In the genomic region with DNA sequence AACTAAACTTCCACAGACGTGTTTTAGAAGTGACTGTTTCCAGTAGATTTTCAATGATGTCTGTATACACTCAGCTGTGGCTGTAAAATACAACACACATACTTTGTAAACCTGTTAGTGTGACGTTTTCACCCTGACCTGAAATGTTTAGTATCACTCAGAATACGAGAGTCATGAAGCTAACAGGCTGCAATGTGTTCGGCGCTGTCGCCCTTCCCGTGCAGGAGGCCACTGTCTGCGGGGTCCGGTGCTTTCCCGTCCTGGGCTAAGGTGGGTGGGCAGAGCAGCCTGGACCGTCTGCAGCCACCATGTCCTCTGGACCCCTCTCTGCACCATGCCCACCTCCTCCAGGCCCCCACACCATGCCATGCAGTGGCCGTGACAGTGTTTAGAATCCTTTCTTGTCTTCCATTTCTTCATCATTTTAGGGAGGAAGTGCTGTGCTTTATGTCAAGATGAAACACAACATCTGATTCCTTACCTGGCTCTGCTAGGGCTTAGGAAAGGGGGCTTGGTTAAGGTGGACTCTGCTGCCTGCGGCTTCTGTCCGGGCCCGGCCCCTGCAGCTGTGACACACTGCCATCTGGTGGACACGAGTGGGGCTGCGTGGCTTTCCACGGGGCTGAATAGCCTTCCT, we compare ENCODE assay signal across 8 cellular contexts. TPM values are rescaled to one million over a fixed set of nuclear protein-coding genes. Genes with fewer than 3 reads are reported as not detected.
A peak's percentile ranks its signal among the peaks of the same experiment; 100 is the strongest.
DNase-seq lines count a peak whose midpoint lies in the region; ATAC-seq and TF ChIP-seq lines count a peak whose summit lies in the region.

No MANE protein-coding gene starts in this region.

- H3K4me1 Mint-ChIP-seq in naive thymus-derived CD4-positive, alpha-beta T cell: peaks cover 30 to 55% (median 46%) of the 10 kb centered on the region in 7 donors
- H3K4me1 Mint-ChIP-seq in stimulated activated effector memory CD8-positive, alpha-beta T cell treated with anti-CD3 and anti-CD28 coated beads, Interleukin-12 subunit alpha, Interleukin-12 subunit beta, amount 100 ng/mL, for 72 hours: peaks cover 47% of the 10 kb centered on the region

- peak; percentile 83 for ATAC-seq in naive thymus-derived CD4-positive, alpha-beta T cell
- ATAC-seq in stimulated activated effector memory CD8-positive, alpha-beta T cell treated with anti-CD3 and anti-CD28 coated beads, Interleukin-12 subunit alpha, Interleukin-12 subunit beta, amount 100 ng/mL, for 72 hours: peak; percentile 83

- no peak overlapping the region for H3K27ac ChIP-seq in HEK293 (ENCODE audit: extremely low read depth, low read depth, low read length)
- peak overlapping the region; percentile 44 for H3K27ac ChIP-seq in naive thymus-derived CD4-positive, alpha-beta T cell (ENCODE audit: low read depth, low read length)

- peaks cover 6% of the 10 kb centered on the region; the same call in 1 of the 2 replicates for H3K4me1 ChIP-seq in HEK293 (ENCODE audit: control insufficient read depth, insufficient read depth, low read length)
- peaks cover 4 to 8% of the 10 kb centered on the region in 2 donors for H3K4me1 ChIP-seq in naive thymus-derived CD4-positive, alpha-beta T cell (ENCODE audit: control insufficient read depth in 2 of 2, insufficient read depth in 2 of 2, low read length in 2 of 2)

- in situ Hi-C loops in Caki2 (cut with HindIII; ENCODE audit: low pct_unique_long_range_greater_than_20kb, low sequenced_read_pairs): no loop called here

- peaks cover 0 to 15% of the 10 kb centered on the region in 2 experiments; a peak in 1 of 3 replicates for H3K36me3 ChIP-seq in HEK293 (ENCODE audit: control insufficient read depth in 2 of 2, insufficient read depth in 1 of 2, low read length in 2 of 2)
- H3K36me3 ChIP-seq in naive thymus-derived CD4-positive, alpha-beta T cell (ENCODE audit: control insufficient read depth in 2 of 3, insufficient read depth in 3 of 3, low read length in 3 of 3): peaks cover 4 to 24% (median 6%) of the 10 kb centered on the region in 3 experiments

- DNase-seq in Caki2 (ENCODE audit: low read depth) (peak; percentile 25), NOMO-1 treated with DMSO at 0.1 percent for 48 hours (lab: John Stamatoyannopoulos, UW; ENCODE audit: unreplicated experiment) (peak; percentile 32), activated T-cell treated with anti-CD3 and anti-CD28 coated beads for 24 hours (ENCODE audit: low read depth) (peak; percentile 65), epidermal melanocyte (ENCODE audit: insufficient read length, low spot score) (peak; percentile 89), GF-D8 (lab: John Stamatoyannopoulos, UW) (no peak)
- peak; percentile 61 to 84 (median 74) for DNase-seq in naive thymus-derived CD4-positive, alpha-beta T cell
- peak; percentile 76 to 87 for DNase-seq in stimulated activated effector memory CD8-positive, alpha-beta T cell treated with anti-CD3 and anti-CD28 coated beads, Interleukin-12 subunit alpha, Interleukin-12 subunit beta, amount 100 ng/mL, for 72 hours (ENCODE audit: low spot score in 2 of 2)

- H3K27me3 ChIP-seq in naive thymus-derived CD4-positive, alpha-beta T cell (ENCODE audit: control insufficient read depth in 2 of 2, insufficient read depth in 2 of 2, low read length in 2 of 2): no peaks in the 10 kb centered on the region

- H3K4me3 ChIP-seq in HEK293 (ENCODE audit: low read depth, low read length): no peak overlapping the region
- H3K4me3 ChIP-seq in naive thymus-derived CD4-positive, alpha-beta T cell (ENCODE audit: low read length): no peak overlapping the region

- no peaks in the 10 kb centered on the region for H3K9me3 ChIP-seq in HEK293 (ENCODE audit: control insufficient read depth, insufficient read depth, low read depth, low read length)
- no peaks in the 10 kb centered on the region for H3K9me3 ChIP-seq in naive thymus-derived CD4-positive, alpha-beta T cell (ENCODE audit: control insufficient read depth in 2 of 3, low read length in 3 of 3)

- TF ChIP-seq CTCF in HEK293 (tag by site-specific recombination; IDR thresholded peaks at IDR 0.05): peak; percentile 83

- H3K27ac Mint-ChIP-seq in naive thymus-derived CD4-positive, alpha-beta T cell: peak overlapping the region; percentile 79 to 94 (median 86)
- peak overlapping the region; percentile 81 for H3K27ac Mint-ChIP-seq in stimulated activated effector memory CD8-positive, alpha-beta T cell treated with anti-CD3 and anti-CD28 coated beads, Interleukin-12 subunit alpha, Interleukin-12 subunit beta, amount 100 ng/mL, for 72 hours

- H3K27me3 Mint-ChIP-seq in naive thymus-derived CD4-positive, alpha-beta T cell: no peaks in the 10 kb centered on the region

- no peaks in the 10 kb centered on the region for H3K9me3 Mint-ChIP-seq in naive thymus-derived CD4-positive, alpha-beta T cell
- H3K9me3 Mint-ChIP-seq in stimulated activated effector memory CD8-positive, alpha-beta T cell treated with anti-CD3 and anti-CD28 coated beads, Interleukin-12 subunit alpha, Interleukin-12 subunit beta, amount 100 ng/mL, for 72 hours: no peaks in the 10 kb centered on the region

- POLR2A ChIA-PET in HEK293 (lab: Yijun Ruan, JAX): no interaction called here
- POLR2A ChIA-PET in naive thymus-derived CD4-positive, alpha-beta T cell (lab: Charles Lee): interaction anchor here (0.9 to 4.4 kb wide), 3 partner anchors 32 to 72 kb away, joined by 3 to 32 read pairs (median 5); no protein-coding TSS in a partner anchor

- H3K36me3 Mint-ChIP-seq in naive thymus-derived CD4-positive, alpha-beta T cell: peaks cover 8 to 24% (median 9%) of the 10 kb centered on the region in 5 donors
- H3K36me3 Mint-ChIP-seq in stimulated activated effector memory CD8-positive, alpha-beta T cell treated with anti-CD3 and anti-CD28 coated beads, Interleukin-12 subunit alpha, Interleukin-12 subunit beta, amount 100 ng/mL, for 72 hours: peaks cover 95% of the 10 kb centered on the region

- CTCF ChIA-PET in HEK293 (lab: Yijun Ruan, JAX): interaction anchor here (0.5 to 7.0 kb wide), 55 partner anchors 10 to 1209 kb away, joined by 3 to 110 read pairs (median 4); partner anchors contain the start of gene RAB17
- CTCF ChIA-PET in naive thymus-derived CD4-positive, alpha-beta T cell (lab: Charles Lee): interaction anchor here (0.6 to 6.2 kb wide), 37 partner anchors 8 to 1774 kb away, joined by 3 to 181 read pairs (median 4); no protein-coding TSS in a partner anchor

- H3K4me3 Mint-ChIP-seq in naive thymus-derived CD4-positive, alpha-beta T cell: peak overlapping the region in 1 of 10 donors; percentile 14
- H3K4me3 Mint-ChIP-seq in stimulated activated effector memory CD8-positive, alpha-beta T cell treated with anti-CD3 and anti-CD28 coated beads, Interleukin-12 subunit alpha, Interleukin-12 subunit beta, amount 100 ng/mL, for 72 hours: no peak overlapping the region

- intact Hi-C loops in naive thymus-derived CD4-positive, alpha-beta T cell (cut with micrococcal nuclease): loop anchor here (1.0 to 10.0 kb wide), 9 partner anchors 48 to 518 kb away; no protein-coding TSS in a partner anchor

TF ChIP-seq in HEK293, 187 proteins besides CTCF, POLR2A, EP300 and RAD21:
- TF ChIP-seq ZNF654 (tag by site-specific recombination; IDR thresholded peaks at IDR 0.05; ENCODE audit: low read depth) (peak; percentile 64), ZNF639 (tag by site-specific recombination; IDR thresholded peaks at IDR 0.05) (no peak), ZSCAN30 (tag by site-specific recombination; IDR thresholded peaks at IDR 0.05) (0 out of 2 replicates have a peak, but pooled peaks have one; percentile 13), ZNF132 (tag by site-specific recombination; IDR thresholded peaks at IDR 0.05; ENCODE audit: borderline replicate concordance) (no peak), ZNF2 (tag by site-specific recombination; IDR thresholded peaks at IDR 0.05) (0 out of 2 replicates have a peak, but pooled peaks have one; percentile 37), ZFP69B (tag by site-specific recombination; IDR thresholded peaks at IDR 0.05) (no peak), SCRT2 (tag by site-specific recombination; IDR thresholded peaks at IDR 0.05) (no peak)
- TF ChIP-seq, protein P1, sequence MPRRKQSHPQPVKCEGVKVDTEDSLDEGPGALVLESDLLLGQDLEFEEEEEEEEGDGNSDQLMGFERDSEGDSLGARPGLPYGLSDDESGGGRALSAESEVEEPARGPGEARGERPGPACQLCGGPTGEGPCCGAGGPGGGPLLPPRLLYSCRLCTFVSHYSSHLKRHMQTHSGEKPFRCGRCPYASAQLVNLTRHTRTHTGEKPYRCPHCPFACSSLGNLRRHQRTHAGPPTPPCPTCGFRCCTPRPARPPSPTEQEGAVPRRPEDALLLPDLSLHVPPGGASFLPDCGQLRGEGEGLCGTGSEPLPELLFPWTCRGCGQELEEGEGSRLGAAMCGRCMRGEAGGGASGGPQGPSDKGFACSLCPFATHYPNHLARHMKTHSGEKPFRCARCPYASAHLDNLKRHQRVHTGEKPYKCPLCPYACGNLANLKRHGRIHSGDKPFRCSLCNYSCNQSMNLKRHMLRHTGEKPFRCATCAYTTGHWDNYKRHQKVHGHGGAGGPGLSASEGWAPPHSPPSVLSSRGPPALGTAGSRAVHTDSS (tag by site-specific recombination; IDR thresholded peaks at IDR 0.05): no peak
TF ChIP-seq in HEK293: peak in this region for 3.

RNA-seq across cellular contexts. Expression of gene RBM44, which starts 53.8 kb away (rescaled TPM):
- total RNA-seq in Caki2 (2014; rRNA removed; shearing (Covaris generic); ENCODE audit: low replicate concordance): 0.03 TPM in 1 of 2 replicates, not detected in the other
- total RNA-seq in naive thymus-derived CD4-positive, alpha-beta T cell: 1 to 10 TPM in 3 of 5 experiments, under 1 TPM in 2; 0.60 to 3.1 (median 1.0) TPM
- under 1 TPM in 1 of 2 donors, not detected in 1; 0.06 TPM for polyA plus RNA-seq in naive thymus-derived CD4-positive, alpha-beta T cell
